In the genomic region with DNA sequence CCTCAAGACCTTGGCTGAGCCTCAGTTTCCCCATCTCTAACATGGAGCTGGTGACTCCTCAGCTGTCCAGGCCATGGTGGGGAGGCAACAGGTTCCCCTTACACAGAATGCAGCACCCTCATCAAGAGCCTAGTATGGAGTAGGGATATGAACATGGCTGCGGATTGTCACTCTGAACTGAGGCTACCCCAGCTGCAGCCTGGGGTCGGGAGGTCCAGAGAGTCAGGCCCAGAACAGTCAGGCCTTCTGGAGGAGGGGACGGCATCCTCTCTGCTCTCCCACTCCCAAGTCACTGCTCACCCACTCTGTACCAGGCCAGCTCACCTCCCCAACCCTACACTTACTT, we compare ENCODE assay signal across 12 cellular contexts. TPM values are rescaled to one million over a fixed set of nuclear protein-coding genes. Genes with fewer than 3 reads are reported as not detected.
DNase-seq lines count a peak whose midpoint lies in the region; ATAC-seq and TF ChIP-seq lines count a peak whose summit lies in the region.
"Had no signal": no experiment of that assay in that cellular context is flagged by ENCODE, and none has a peak within 500 bp of the region (broad histone marks: within the 10 kb centered on the region; RNA-seq: fewer than 3 reads in every experiment).

No MANE protein-coding gene starts in this region.

- H3K36me3 Mint-ChIP-seq in naive thymus-derived CD8-positive, alpha-beta T cell, result no peaks in the 10 kb centered on the region
- H3K36me3 Mint-ChIP-seq: CD4-positive, alpha-beta memory T cell had no signal

- no peak overlapping the region for H3K27ac Mint-ChIP-seq in naive thymus-derived CD8-positive, alpha-beta T cell
- H3K27ac Mint-ChIP-seq: CD4-positive, alpha-beta memory T cell had no signal

- H3K4me3 Mint-ChIP-seq in naive thymus-derived CD8-positive, alpha-beta T cell, result no peak overlapping the region
- H3K4me3 Mint-ChIP-seq: CD4-positive, alpha-beta memory T cell had no signal

- no peak overlapping the region for H3K23ac ChIP-seq in neuronal stem cell (ENCODE audit: low read depth, low read length, poor library complexity)

- H3K27ac ChIP-seq in 22Rv1 (no peak overlapping the region), DOHH2 (ENCODE audit: low read depth, low read length) (no peak overlapping the region), PC-3 (ENCODE audit: low read length) (no peak overlapping the region), neuronal stem cell (replicated peaks; ENCODE audit: low read length) (no peak overlapping the region), SJCRH30 (no peak overlapping the region)

- no peaks in the 10 kb centered on the region for H3K79me2 ChIP-seq in DOHH2 (ENCODE audit: control insufficient read depth, low read length)
- H3K79me2 ChIP-seq in PC-3 (ENCODE audit: low read length), result no peaks in the 10 kb centered on the region

- H3K9ac ChIP-seq in PC-3 (ENCODE audit: low read length) (no peak overlapping the region), neuronal stem cell (ENCODE audit: low read depth, low read length, poor library complexity) (no peak overlapping the region)

- H3K27me3 Mint-ChIP-seq in naive thymus-derived CD8-positive, alpha-beta T cell, result peaks cover 9 to 31% (median 19%) of the 10 kb centered on the region in 5 donors

- H3K4me1 Mint-ChIP-seq in naive thymus-derived CD8-positive, alpha-beta T cell, result no peaks in the 10 kb centered on the region
- H3K4me1 Mint-ChIP-seq: CD4-positive, alpha-beta memory T cell had no signal

- H4K8ac ChIP-seq in neuronal stem cell (ENCODE audit: low read depth, low read length), result no peak overlapping the region

- peaks cover under 1% of the 10 kb centered on the region; the same call in 1 of the 2 replicates for H3K27me3 ChIP-seq in DOHH2 (ENCODE audit: control insufficient read depth, low read length)
- H3K27me3 ChIP-seq in PC-3 (ENCODE audit: low read length), result peaks cover 11% of the 10 kb centered on the region
- peaks cover 0 to 29% (median 15%) of the 10 kb centered on the region in 3 experiments for H3K27me3 ChIP-seq in neuronal stem cell (ENCODE audit: control insufficient read depth in 3 of 3, insufficient read depth in 3 of 3, low read depth in 1 of 3, low read length in 3 of 3)
- no peaks in the 10 kb centered on the region for H3K27me3 ChIP-seq in SJCRH30

- H2BK5ac ChIP-seq in neuronal stem cell (ENCODE audit: low read length), result no peak overlapping the region

- H3K4me1 ChIP-seq in DOHH2 (ENCODE audit: control insufficient read depth, low read length) (peaks cover 6% of the 10 kb centered on the region; the same call in 1 of the 2 replicates), PC-3 (ENCODE audit: insufficient read depth, low read length) (peaks cover 17% of the 10 kb centered on the region), neuronal stem cell (ENCODE audit: control insufficient read depth in 2 of 2, insufficient read depth in 1 of 2, low read depth in 1 of 2, low read length in 2 of 2) (peaks cover 29 to 35% of the 10 kb centered on the region in 2 donors), SJCRH30 (peaks cover 24% of the 10 kb centered on the region)

- no peak overlapping the region for H3K4me3 ChIP-seq in DOHH2 (ENCODE audit: low read length)
- no peak overlapping the region for H3K4me3 ChIP-seq in PC-3 (ENCODE audit: low read length)
- H3K4me3 ChIP-seq in neuronal stem cell (ENCODE audit: low read length in 2 of 2), result no peak overlapping the region
- H3K4me3 ChIP-seq in SJCRH30, result no peak overlapping the region
- H3K4me3 ChIP-seq: A549 had no signal

- peak overlapping the region; percentile 19 for H3K4ac ChIP-seq in neuronal stem cell (ENCODE audit: low read length)

- no peaks in the 10 kb centered on the region for H4K20me1 ChIP-seq in DOHH2 (ENCODE audit: control insufficient read depth, insufficient read depth, low read depth, low read length)
- no peaks in the 10 kb centered on the region for H4K20me1 ChIP-seq in PC-3 (ENCODE audit: low read length)

- H3K9me2 ChIP-seq in DOHH2 (replicated peaks; ENCODE audit: control insufficient read depth, low read length) (no peaks in the 10 kb centered on the region), PC-3 (replicated peaks; ENCODE audit: low read length) (no peaks in the 10 kb centered on the region)

- no TSS peak for BruUV-seq in PC-3 (replicated peaks; lab: Mats Ljungman, UMichigan)

- H3K18ac ChIP-seq in neuronal stem cell (ENCODE audit: low read length), result peak overlapping the region; percentile 63

- no peak overlapping the region for H2BK15ac ChIP-seq in neuronal stem cell (ENCODE audit: low read length)

- H3K4me2 ChIP-seq in DOHH2 (ENCODE audit: low read length) (no peak overlapping the region), PC-3 (ENCODE audit: low read length) (no peak overlapping the region), neuronal stem cell (ENCODE audit: insufficient read depth, low read length, poor library complexity, severe bottlenecking) (no peak overlapping the region)

- H3F3A ChIP-seq in DOHH2 (ENCODE audit: control insufficient read depth, insufficient read depth) (no peaks in the 10 kb centered on the region), PC-3 (ENCODE audit: low read length, unreplicated experiment) (no peaks in the 10 kb centered on the region)

- H2BK12ac ChIP-seq in neuronal stem cell (ENCODE audit: low read length), result no peak overlapping the region

- POLR2A ChIA-PET in PC-3 (lab: Charles Lee; ENCODE audit: unreplicated experiment), result no interaction called here
- POLR2A ChIA-PET in naive thymus-derived CD8-positive, alpha-beta T cell (lab: Charles Lee), result no interaction called here

- no peaks in the 10 kb centered on the region for H3K9me3 Mint-ChIP-seq in naive thymus-derived CD8-positive, alpha-beta T cell
- H3K9me3 Mint-ChIP-seq: CD4-positive, alpha-beta memory T cell had no signal

- DNase-seq in PC-3 (no peak), neuronal stem cell (ENCODE audit: low spot score) (no peak), SJCRH30 (no peak), head of caudate nucleus (no peak), cerebellum (ENCODE audit: low spot score) (no peak)
- no peak for DNase-seq in naive thymus-derived CD8-positive, alpha-beta T cell
- DNase-seq: NCI-H446 treated with DMSO at 0.1 percent for 48 hours had no signal

- intact Hi-C loops in PC-3 (cut with micrococcal nuclease), result loop anchor here (1.0 kb wide), 1 partner anchor 23 kb away; no protein-coding TSS in a partner anchor
- intact Hi-C loops in head of caudate nucleus (cut with DNase I), result no loop called here

- no peak overlapping the region for H2BK120ac ChIP-seq in neuronal stem cell (ENCODE audit: low read depth, low read length)

- CTCF ChIA-PET in PC-3 (lab: Charles Lee), result interaction anchor here (1.1 to 1.5 kb wide), 3 partner anchors 23 to 105 kb away, joined by 3 to 4 read pairs (median 4); partner anchors contain the start of gene PDRG1

- no peak overlapping the region for H4K91ac ChIP-seq in neuronal stem cell (ENCODE audit: low read depth, low read length, poor library complexity)

- H3K9me3 ChIP-seq in DOHH2 (ENCODE audit: control insufficient read depth, insufficient read depth, low read length) (no peaks in the 10 kb centered on the region), PC-3 (ENCODE audit: low read length) (no peaks in the 10 kb centered on the region), neuronal stem cell (replicated peaks in 1 of 2; ENCODE audit: control insufficient read depth in 2 of 2, insufficient read depth in 1 of 2, low read depth in 1 of 2, low read length in 2 of 2) (no peaks in the 10 kb centered on the region), SJCRH30 (replicated peaks) (no peaks in the 10 kb centered on the region)
- H3K9me3 ChIP-seq: A549 had no signal

- peak overlapping the region; percentile 52 for H2AK5ac ChIP-seq in neuronal stem cell (ENCODE audit: low read depth, low read length)

- H2AFZ ChIP-seq in PC-3 (ENCODE audit: low read length), result no peak overlapping the region
- no peak overlapping the region for H2AFZ ChIP-seq in neuronal stem cell (ENCODE audit: low read length)

- no peaks in the 10 kb centered on the region for H3K79me1 ChIP-seq in neuronal stem cell (ENCODE audit: low read depth, low read length)

- H3K36me3 ChIP-seq in DOHH2 (ENCODE audit: control insufficient read depth, low read length) (no peaks in the 10 kb centered on the region), PC-3 (ENCODE audit: low read depth, low read length) (no peaks in the 10 kb centered on the region), neuronal stem cell (replicated peaks in 1 of 2; ENCODE audit: control insufficient read depth in 2 of 2, insufficient read depth in 2 of 2, low read length in 2 of 2) (no peaks in the 10 kb centered on the region), SJCRH30 (no peaks in the 10 kb centered on the region)

- no CpG with 5 or more reads among the region's 3 CpGs for WGBS in neuronal stem cell (ENCODE audit: extremely low coverage in 2 of 2, insufficient read length in 2 of 2, insufficient replicate concordance in 1 of 2), 2 donors

- no peak for ATAC-seq in PC-3
- ATAC-seq in naive thymus-derived CD8-positive, alpha-beta T cell, result no peak

- peak; percentile 72 for TF ChIP-seq CTCF in 22Rv1 (IDR thresholded peaks at IDR 0.05)
- peak; percentile 46 for TF ChIP-seq CTCF in DOHH2 (IDR thresholded peaks at IDR 0.05; ENCODE audit: low read depth, low read length, poor library complexity, severe bottlenecking)
- TF ChIP-seq CTCF in PC-3 (conservative IDR thresholded peaks at IDR 0.05; ENCODE audit: low read depth, low read length), result 0 out of 2 replicates have a peak, but pooled peaks have one; percentile 6

- no peak overlapping the region for H3K14ac ChIP-seq in neuronal stem cell (ENCODE audit: low read length)

RNA-seq across cellular contexts. Expression of gene FOXS1, which starts 1.4 kb away (rescaled TPM):
- not detected in 2 replicates for total RNA-seq in PC-3 (2014; rRNA removed)
- 1.1 TPM for polyA plus RNA-seq in neuronal stem cell (2013, experiment 1 of 2)
- polyA plus RNA-seq in neuronal stem cell (2013, experiment 2 of 2), result 0.84 TPM
- not detected for total RNA-seq in naive thymus-derived CD8-positive, alpha-beta T cell
- not detected for polyA plus RNA-seq in naive thymus-derived CD8-positive, alpha-beta T cell
- total RNA-seq in SJCRH30 (2014; rRNA removed; shearing (Covaris generic)), result 55.5 and 69.0 TPM in 2 replicates
- 1.8 TPM for total RNA-seq in cerebellum
- total RNA-seq: CD4-positive, alpha-beta memory T cell; SK-MEL-5 had no signal
- polyA plus RNA-seq: CD4-positive, alpha-beta memory T cell had no signal

RNA-seq across cellular contexts. Expression of gene DUSP15, which starts 23.6 kb away (rescaled TPM):
- not detected in 2 replicates for total RNA-seq in PC-3 (2014; rRNA removed)
- 2.1 TPM for polyA plus RNA-seq in neuronal stem cell (2013, experiment 1 of 2)
- polyA plus RNA-seq in neuronal stem cell (2013, experiment 2 of 2), result 2.1 TPM
- total RNA-seq in naive thymus-derived CD8-positive, alpha-beta T cell, result not detected
- polyA plus RNA-seq in naive thymus-derived CD8-positive, alpha-beta T cell, result not detected
- 2.5 and 2.9 TPM in 2 replicates for total RNA-seq in SJCRH30 (2014; rRNA removed; shearing (Covaris generic))
- 6.1 TPM for total RNA-seq in cerebellum
- total RNA-seq: CD4-positive, alpha-beta memory T cell had no signal
- polyA plus RNA-seq: CD4-positive, alpha-beta memory T cell had no signal

RNA-seq across cellular contexts. Expression of gene TTLL9, which starts 23.7 kb away (rescaled TPM):
- total RNA-seq in PC-3 (2014; rRNA removed) (not detected in 2 replicates), cerebellum (2.5 TPM)
- 0.38 TPM for polyA plus RNA-seq in neuronal stem cell (2013, experiment 1 of 2)
- 0.48 TPM for polyA plus RNA-seq in neuronal stem cell (2013, experiment 2 of 2)
- not detected for total RNA-seq in naive thymus-derived CD8-positive, alpha-beta T cell
- polyA plus RNA-seq in naive thymus-derived CD8-positive, alpha-beta T cell, result not detected
- 0.05 TPM in 1 of 2 replicates, not detected in the other for total RNA-seq in SJCRH30 (2014; rRNA removed; shearing (Covaris generic))
- total RNA-seq: CD4-positive, alpha-beta memory T cell; SK-MEL-5 had no signal

RNA-seq across cellular contexts. Expression of gene MYLK2, which starts 27.6 kb away (rescaled TPM):
- total RNA-seq in PC-3 (2014; rRNA removed) (1.7 TPM in 2 replicates), cerebellum (1.1 TPM)
- polyA plus RNA-seq in neuronal stem cell (2013, experiment 1 of 2), result 0.54 TPM
- polyA plus RNA-seq in neuronal stem cell (2013, experiment 2 of 2), result 0.48 TPM
- not detected for total RNA-seq in naive thymus-derived CD8-positive, alpha-beta T cell
- polyA plus RNA-seq in naive thymus-derived CD8-positive, alpha-beta T cell, result not detected
- total RNA-seq in SJCRH30 (2014; rRNA removed; shearing (Covaris generic)), result 3.1 and 3.5 TPM in 2 replicates
- total RNA-seq: CD4-positive, alpha-beta memory T cell; SK-MEL-5 had no signal
- polyA plus RNA-seq: CD4-positive, alpha-beta memory T cell had no signal

Comparison
In these comparisons a context has a peak if more than half of its experiments do, and no peak if none do; other contexts are left out.
1. CTCF ChIP-seq: peak in every context shown above with its lines; median percentile 72 in 22Rv1; 46 in DOHH2; 6 in PC-3.
2. RNA of gene FOXS1, which starts 1.4 kb away (total RNA-seq): 55.5 to 69.0 TPM in SJCRH30; 1.8 TPM in cerebellum (single experiment), not detected in PC-3 and not detected in naive thymus-derived CD8-positive, alpha-beta T cell; every median in the first group is over 10 times any median in the second.